18 cellular contexts compared by ENCODE assay signal in the genomic region with DNA sequence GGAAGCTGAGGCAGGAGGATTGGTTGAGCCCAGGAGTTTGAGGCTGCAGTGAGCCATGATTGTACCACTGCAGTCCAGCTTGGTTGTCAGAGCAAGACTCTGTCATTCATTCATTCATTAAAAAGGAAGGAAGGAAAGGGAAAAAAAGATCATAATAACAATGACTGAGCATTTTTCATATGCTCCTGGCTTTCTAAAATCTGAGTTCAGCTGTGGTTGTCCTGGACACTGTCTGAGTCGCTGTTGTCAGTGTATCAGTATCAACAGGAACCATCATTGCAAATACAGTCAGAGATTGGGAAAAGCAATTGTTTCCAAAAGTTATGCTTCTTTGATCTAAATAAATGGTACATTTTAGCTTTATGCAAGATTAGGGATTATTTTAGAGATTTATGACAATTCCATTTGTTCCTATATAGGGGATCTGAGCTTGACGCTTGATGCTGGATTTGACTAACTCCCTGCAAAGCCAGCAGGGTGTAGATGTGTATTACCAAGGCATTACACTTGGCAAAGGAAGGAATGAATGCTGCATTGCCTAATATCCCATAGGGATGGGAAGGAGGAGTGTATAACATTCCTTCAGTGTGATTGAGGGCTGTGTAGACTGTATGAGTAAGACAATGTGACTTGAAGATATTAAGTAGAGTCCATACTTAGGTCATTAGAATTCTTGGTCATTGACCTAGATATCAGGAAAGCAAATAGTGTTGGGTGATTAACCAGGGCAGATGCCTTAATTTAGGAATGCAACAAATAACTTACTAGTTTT.
A peak's percentile ranks its signal among the peaks of the same experiment; 100 is the strongest.
DNase-seq lines count a peak whose midpoint lies in the region; ATAC-seq and TF ChIP-seq lines count a peak whose summit lies in the region.
"Had no signal": no experiment of that assay in that cellular context is flagged by ENCODE, and none has a peak within 500 bp of the region (broad histone marks: within the 10 kb centered on the region; RNA-seq: fewer than 3 reads in every experiment).

No MANE protein-coding gene starts in this region.

- H3K4me1 ChIP-seq in testis = peaks cover 26% of the 10 kb centered on the region

- H3K4me3 Mint-ChIP-seq in HFFc6 = no peak overlapping the region
- no peak overlapping the region for H3K4me3 Mint-ChIP-seq in activated CD4-positive, alpha-beta T cell treated with anti-CD3 and anti-CD28 coated beads for 36 hours
- H3K4me3 Mint-ChIP-seq: activated CD8-positive, alpha-beta T cell treated with anti-CD3 and anti-CD28 coated beads, Interleukin-2, amount 10 ng/mL, durations not matched to agents 7 days and 5 days; CD8-positive, alpha-beta memory T cell; IgD-negative memory B cell had no signal

- no peak for ATAC-seq in activated CD4-positive, alpha-beta T cell treated with anti-CD3 and anti-CD28 coated beads for 36 hours
- ATAC-seq: activated CD8-positive, alpha-beta T cell treated with anti-CD3 and anti-CD28 coated beads, Interleukin-2, amount 10 ng/mL, durations not matched to agents 7 days and 5 days had no signal

- H3K27ac Mint-ChIP-seq in HFFc6 = peak overlapping the region; percentile 81
- H3K27ac Mint-ChIP-seq in activated CD4-positive, alpha-beta T cell treated with anti-CD3 and anti-CD28 coated beads for 36 hours = no peak overlapping the region
- H3K27ac Mint-ChIP-seq: activated CD8-positive, alpha-beta T cell treated with anti-CD3 and anti-CD28 coated beads, Interleukin-2, amount 10 ng/mL, durations not matched to agents 7 days and 5 days; CD8-positive, alpha-beta memory T cell; IgD-negative memory B cell had no signal

- no peaks in the 10 kb centered on the region for H3K27me3 Mint-ChIP-seq in HFFc6 (ENCODE audit: insufficient read depth)
- no peaks in the 10 kb centered on the region for H3K27me3 Mint-ChIP-seq in activated CD4-positive, alpha-beta T cell treated with anti-CD3 and anti-CD28 coated beads for 36 hours
- H3K27me3 Mint-ChIP-seq: IgD-negative memory B cell had no signal

- TF ChIP-seq POLR2A in testis (IDR thresholded peaks at IDR 0.05) = no peak

- intact Hi-C loops in testis (cut with DNase I; ENCODE audit: low total_unique reads) = no loop called here
- intact Hi-C loops in activated CD4-positive, alpha-beta T cell treated with anti-CD3 and anti-CD28 coated beads for 36 hours (cut with DNase I, micrococcal nuclease) = no loop called here

- H3K36me3 ChIP-seq in brain microvascular endothelial cell (replicated peaks) (no peaks in the 10 kb centered on the region), testis (ENCODE audit: low read depth, missing control alignments) (no peaks in the 10 kb centered on the region)

- H3K9me3 ChIP-seq in testis = no peaks in the 10 kb centered on the region

- TF ChIP-seq CTCF in HFFc6 (IDR thresholded peaks at IDR 0.05) (no peak), brain microvascular endothelial cell (IDR thresholded peaks at IDR 0.05; ENCODE audit: low read depth, low read length, missing control alignments) (peak; percentile 23), testis (IDR thresholded peaks at IDR 0.05) (no peak)

- H3K27me3 ChIP-seq in brain microvascular endothelial cell (replicated peaks) (no peaks in the 10 kb centered on the region), testis (no peaks in the 10 kb centered on the region)
- H3K27me3 ChIP-seq: tibial nerve had no signal

- in situ Hi-C loops in brain microvascular endothelial cell (cut with HindIII; ENCODE audit: low pct_ligation_motif_present, low sequenced_read_pairs) = no loop called here

- peak overlapping the region; percentile 44 for H3K27ac ChIP-seq in brain microvascular endothelial cell
- H3K27ac ChIP-seq in testis = peak overlapping the region; percentile 67 to 79
- H3K27ac ChIP-seq: SK-N-MC, tibial nerve had no signal

- CTCF ChIA-PET in activated CD4-positive, alpha-beta T cell treated with anti-CD3 and anti-CD28 coated beads for 36 hours (lab: Charles Lee) = no interaction called here

- DNase-seq in HFFc6 (peak; percentile 74), brain microvascular endothelial cell (peak; percentile 83), hepatic stellate cell (ENCODE audit: low spot score) (peak; percentile 37), testis (no peak), SW480 (ENCODE audit: low spot score) (no peak), DMS 273 treated with DMSO at 0.1 percent for 48 hours (lab: John Stamatoyannopoulos, UW) (no peak)
- DNase-seq in activated CD4-positive, alpha-beta T cell treated with anti-CD3 and anti-CD28 coated beads for 36 hours = no peak
- DNase-seq: activated CD8-positive, alpha-beta T cell treated with anti-CD3 and anti-CD28 coated beads, Interleukin-2, amount 10 ng/mL, durations not matched to agents 7 days and 5 days; activated effector memory CD4-positive, alpha-beta T cell treated with Interleukin-2 at 50 U/mL for 16 hours; aorta; CD8-positive, alpha-beta memory T cell; glutamatergic neuron; NCI-H1092; stimulated activated CD4-positive, alpha-beta T cell treated with anti-CD3 and anti-CD28 coated beads, Interleukin-1b, Interleukin-23, amount 100 ng/mL, for 48 hours; stimulated activated CD8-positive, alpha-beta memory T cell treated with anti-CD3 and anti-CD28 coated beads, Interleukin-4, amount 100 ng/mL, for 48 hours had no signal

- peaks cover 23% of the 10 kb centered on the region for H3K9me3 Mint-ChIP-seq in HFFc6
- peaks cover 21% of the 10 kb centered on the region for H3K9me3 Mint-ChIP-seq in activated CD4-positive, alpha-beta T cell treated with anti-CD3 and anti-CD28 coated beads for 36 hours (ENCODE audit: low read depth)

- 94 to 95% methylated on average over 2 of the region's 2 CpGs for WGBS in testis, 2 donors

- no peak overlapping the region for H3K4me3 ChIP-seq in brain microvascular endothelial cell (ENCODE audit: low read depth, low read length)
- H3K4me3 ChIP-seq in testis = no peak overlapping the region
- H3K4me3 ChIP-seq: SK-N-MC, tibial nerve had no signal

- H3K36me3 Mint-ChIP-seq in HFFc6 (ENCODE audit: low read depth) = peaks cover 26% of the 10 kb centered on the region
- H3K36me3 Mint-ChIP-seq in activated CD4-positive, alpha-beta T cell treated with anti-CD3 and anti-CD28 coated beads for 36 hours (ENCODE audit: low read depth) = peaks cover 14% of the 10 kb centered on the region

- H3K4me1 Mint-ChIP-seq in HFFc6 (ENCODE audit: low read depth) = peaks cover 69% of the 10 kb centered on the region
- no peaks in the 10 kb centered on the region for H3K4me1 Mint-ChIP-seq in activated CD4-positive, alpha-beta T cell treated with anti-CD3 and anti-CD28 coated beads for 36 hours
- H3K4me1 Mint-ChIP-seq: CD8-positive, alpha-beta memory T cell; IgD-negative memory B cell had no signal

- POLR2A ChIA-PET in activated CD4-positive, alpha-beta T cell treated with anti-CD3 and anti-CD28 coated beads for 36 hours (lab: Charles Lee) = no interaction called here

Comparison
In these comparisons a context has a peak if more than half of its experiments do, and no peak if none do; other contexts are left out.
1. DNase-seq: peak in HFFc6 (single experiment), brain microvascular endothelial cell (single experiment) and hepatic stellate cell (single experiment); none in testis (single experiment), activated CD4-positive, alpha-beta T cell treated with anti-CD3 and anti-CD28 coated beads for 36 hours (single experiment), SW480 (single experiment) and DMS 273 treated with DMSO at 0.1 percent for 48 hours (single experiment).